In the genomic region with DNA sequence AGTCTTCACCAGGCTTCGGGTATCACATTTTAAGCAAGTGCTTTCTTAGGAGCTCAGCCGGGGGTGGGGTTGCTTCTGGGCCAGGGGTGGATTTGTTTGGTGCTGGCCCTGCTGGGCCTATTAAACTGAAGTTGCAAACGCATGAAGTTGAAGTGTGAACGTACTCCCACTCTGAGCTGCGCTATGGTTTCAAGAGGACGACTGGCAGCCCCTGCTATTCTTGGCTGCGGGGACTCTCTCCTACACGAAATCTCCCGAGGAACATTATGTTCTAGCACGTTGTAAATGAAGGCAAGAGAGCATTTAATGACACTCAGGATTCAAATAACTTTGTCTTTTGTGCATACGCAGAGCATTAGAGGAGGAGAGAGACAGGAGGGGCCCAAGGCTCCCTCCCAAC, we compare ENCODE assay signal across 16 cellular contexts.
DNase-seq lines count a peak whose midpoint lies in the region; ATAC-seq and TF ChIP-seq lines count a peak whose summit lies in the region.
"Had no signal": no experiment of that assay in that cellular context is flagged by ENCODE, and none has a peak within 500 bp of the region (broad histone marks: within the 10 kb centered on the region; RNA-seq: fewer than 3 reads in every experiment).

No MANE protein-coding gene starts in this region.

- no peaks in the 10 kb centered on the region for H3K36me3 Mint-ChIP-seq in CD8-positive, alpha-beta T cell

- H3K27ac Mint-ChIP-seq in CD8-positive, alpha-beta T cell, result no peak overlapping the region

- 46% methylated on average over 11 of the region's 11 CpGs for WGBS in right cardiac atrium

- no peaks in the 10 kb centered on the region for H3K9me3 Mint-ChIP-seq in CD8-positive, alpha-beta T cell

- H3K36me3 ChIP-seq in CD8-positive, alpha-beta T cell (ENCODE audit: insufficient read depth, low read length), result no peaks in the 10 kb centered on the region
- H3K36me3 ChIP-seq: BLaER1 had no signal

- TF ChIP-seq CTCF in CD8-positive, alpha-beta T cell (IDR thresholded peaks at IDR 0.05), result no peak

- CTCF ChIA-PET in CD8-positive, alpha-beta T cell (lab: Charles Lee), result no interaction called here

- POLR2A ChIA-PET in CD8-positive, alpha-beta T cell (lab: Charles Lee), result no interaction called here

- no peaks in the 10 kb centered on the region for H3K4me1 Mint-ChIP-seq in CD8-positive, alpha-beta T cell (ENCODE audit: low read depth)

- no peaks in the 10 kb centered on the region for H3K9me3 ChIP-seq in right cardiac atrium (ENCODE audit: control insufficient read depth, low read length)
- H3K9me3 ChIP-seq in CD8-positive, alpha-beta T cell (ENCODE audit: low read length), result no peaks in the 10 kb centered on the region
- H3K9me3 ChIP-seq: BLaER1 had no signal

- H3K4me3 Mint-ChIP-seq in CD8-positive, alpha-beta T cell, result no peak overlapping the region

- DNase-seq in Right ventricle myocardium superior (peak; percentile 49), cardiac septum (ENCODE audit: low spot score) (no peak), right cardiac atrium (peak in 2 of 3 donors; percentile 16 to 52), posterior cingulate gyrus (peak in 9 of 10 donors; percentile 7 to 89 (median 43)), NCI-H2081 treated with DMSO at 0.1 percent for 48 hours (lab: John Stamatoyannopoulos, UW) (no peak), NCI-H2107 (lab: John Stamatoyannopoulos, UW) (no peak), GM19240 (ENCODE audit: insufficient read length, low spot score) (no peak)
- DNase-seq in CD8-positive, alpha-beta T cell, result no peak
- DNase-seq: 8988T, NCI-H1694, NCI-H2171, NCI-H446 treated with DMSO at 0.1 percent for 48 hours, SHP77 had no signal

- peak; percentile 86 for ATAC-seq in Right ventricle myocardium superior (ENCODE audit: poor library complexity)
- peak; percentile 62 to 83 for ATAC-seq in right cardiac atrium
- ATAC-seq in CD8-positive, alpha-beta T cell, result no peak
- ATAC-seq: Panc1 had no signal

- intact Hi-C loops in Right ventricle myocardium superior (cut with DNase I), result no loop called here
- intact Hi-C loops in cardiac septum (cut with DNase I), result no loop called here
- intact Hi-C loops in right cardiac atrium (cut with DNase I), result no loop called here
- intact Hi-C loops in posterior cingulate gyrus (cut with DNase I), result loop anchor here (2.0 kb wide), 1 partner anchor 34 kb away; no protein-coding TSS in a partner anchor
- intact Hi-C loops in CD8-positive, alpha-beta T cell (cut with DNase I, micrococcal nuclease), result no loop called here

- peak overlapping the region; percentile 15 for H3K27ac ChIP-seq in right cardiac atrium (ENCODE audit: low read length)
- no peak overlapping the region for H3K27ac ChIP-seq in CD8-positive, alpha-beta T cell (ENCODE audit: low read depth, low read length)
- H3K27ac ChIP-seq: BLaER1, HL-60 had no signal

- H3K4me3 ChIP-seq in right cardiac atrium (ENCODE audit: low read length), result no peak overlapping the region
- no peak overlapping the region for H3K4me3 ChIP-seq in CD8-positive, alpha-beta T cell (ENCODE audit: low read depth, low read length)
- H3K4me3 ChIP-seq: BLaER1 had no signal

- H3K27me3 ChIP-seq in right cardiac atrium (ENCODE audit: control insufficient read depth, insufficient read depth), result no peaks in the 10 kb centered on the region
- no peaks in the 10 kb centered on the region for H3K27me3 ChIP-seq in CD8-positive, alpha-beta T cell (ENCODE audit: insufficient read depth, low read length)
- H3K27me3 ChIP-seq: BLaER1 had no signal

- H3K4me1 ChIP-seq in right cardiac atrium (ENCODE audit: control insufficient read depth, insufficient read depth, low read length), result no peaks in the 10 kb centered on the region
- H3K4me1 ChIP-seq in CD8-positive, alpha-beta T cell (ENCODE audit: insufficient read depth, low read length), result no peaks in the 10 kb centered on the region
- H3K4me1 ChIP-seq: BLaER1 had no signal

- no peaks in the 10 kb centered on the region for H3K27me3 Mint-ChIP-seq in CD8-positive, alpha-beta T cell (ENCODE audit: low read depth)

Comparison
In these comparisons a context has a peak if more than half of its experiments do, and no peak if none do; other contexts are left out.
1. DNase-seq: peak in Right ventricle myocardium superior (single experiment), right cardiac atrium (2 of 3) and posterior cingulate gyrus (9 of 10); none in cardiac septum (single experiment), CD8-positive, alpha-beta T cell (0 of 7), NCI-H2081 treated with DMSO at 0.1 percent for 48 hours (single experiment), NCI-H2107 (single experiment) and GM19240 (single experiment).